14 cellular contexts compared by ENCODE assay signal in the genomic region with DNA sequence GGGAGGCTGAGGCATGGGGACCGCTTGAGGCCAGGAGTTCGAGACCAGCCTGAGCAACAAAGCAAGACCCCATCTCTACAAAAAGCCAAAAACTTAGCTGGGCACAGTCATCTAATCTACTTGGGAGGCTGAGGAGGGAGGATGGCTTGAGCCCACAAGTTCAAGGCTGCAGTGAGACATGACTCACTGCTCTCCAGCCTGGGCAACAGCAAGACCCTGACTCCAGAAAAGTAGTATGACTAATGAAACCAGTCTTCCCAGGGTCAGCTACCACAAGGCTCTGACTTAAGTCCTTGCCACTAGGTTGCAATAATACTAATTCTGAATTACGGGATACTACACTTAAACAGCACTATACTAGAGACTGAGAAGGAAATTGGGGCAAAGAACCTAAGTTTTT. TPM values are rescaled to one million over a fixed set of nuclear protein-coding genes. Genes with fewer than 3 reads are reported as not detected.
A peak's percentile ranks its signal among the peaks of the same experiment; 100 is the strongest.
DNase-seq lines count a peak whose midpoint lies in the region; ATAC-seq and TF ChIP-seq lines count a peak whose summit lies in the region.
"Had no signal": no experiment of that assay in that cellular context is flagged by ENCODE, and none has a peak within 500 bp of the region (broad histone marks: within the 10 kb centered on the region; RNA-seq: fewer than 3 reads in every experiment).

No MANE protein-coding gene starts in this region.

- POLR2A ChIA-PET in activated CD8-positive, alpha-beta T cell treated with anti-CD3 and anti-CD28 coated beads for 36 hours (lab: Charles Lee): no interaction called here
- POLR2A ChIA-PET in activated CD8-positive, alpha-beta T cell treated with anti-CD3 and anti-CD28 coated beads, Interleukin-2, amount 10 ng/mL, durations not matched to agents 7 days and 5 days (lab: Charles Lee): no interaction called here

- H3K36me3 ChIP-seq in Karpas-422 (ENCODE audit: insufficient read depth, low read length): peaks cover 31% of the 10 kb centered on the region

- CTCF ChIA-PET in activated CD8-positive, alpha-beta T cell treated with anti-CD3 and anti-CD28 coated beads for 36 hours (lab: Charles Lee): interaction anchor here (0.8 kb wide), 1 partner anchor 193 kb away, joined by 3 read pairs; no protein-coding TSS in a partner anchor
- CTCF ChIA-PET in activated CD8-positive, alpha-beta T cell treated with anti-CD3 and anti-CD28 coated beads, Interleukin-2, amount 10 ng/mL, durations not matched to agents 7 days and 5 days (lab: Charles Lee): no interaction called here

- peak overlapping the region; percentile 57 for H3K27ac Mint-ChIP-seq in activated CD8-positive, alpha-beta T cell treated with anti-CD3 and anti-CD28 coated beads for 36 hours
- no peak overlapping the region for H3K27ac Mint-ChIP-seq in activated CD8-positive, alpha-beta T cell treated with anti-CD3 and anti-CD28 coated beads, Interleukin-2, amount 10 ng/mL, durations not matched to agents 7 days and 5 days
- H3K27ac Mint-ChIP-seq in activated T-helper 2 cell treated with anti-CD3 and anti-CD28 coated beads, Interferon-gamma antibody, Interleukin-2, Interleukin-4, amounts not matched to agents 10 μg/mL and 5 μg/mL and 100 μg/mL, durations not matched to agents 14 hours and 24 hours and 36 hours: peak overlapping the region; percentile 55
- H3K27ac Mint-ChIP-seq: stimulated activated effector memory CD8-positive, alpha-beta T cell treated with anti-CD3 and anti-CD28 coated beads, Interleukin-12 subunit alpha, Interleukin-12 subunit beta, amount 100 ng/mL, for 72 hours had no signal

- intact Hi-C loops in activated CD8-positive, alpha-beta T cell treated with anti-CD3 and anti-CD28 coated beads for 36 hours (cut with micrococcal nuclease): no loop called here
- intact Hi-C loops in activated T-helper 2 cell treated with anti-CD3 and anti-CD28 coated beads, Interferon-gamma antibody, Interleukin-2, Interleukin-4, amounts not matched to agents 10 μg/mL and 5 μg/mL and 100 μg/mL, durations not matched to agents 14 hours and 24 hours and 36 hours (cut with micrococcal nuclease): loop anchor here (10.0 kb wide), 2 partner anchors 417 to 683 kb away; a partner anchor contains a TSS

- H3K36me3 Mint-ChIP-seq in activated CD8-positive, alpha-beta T cell treated with anti-CD3 and anti-CD28 coated beads for 36 hours (ENCODE audit: low read depth): peaks cover 63% of the 10 kb centered on the region
- peaks cover 63% of the 10 kb centered on the region for H3K36me3 Mint-ChIP-seq in activated CD8-positive, alpha-beta T cell treated with anti-CD3 and anti-CD28 coated beads, Interleukin-2, amount 10 ng/mL, durations not matched to agents 7 days and 5 days (ENCODE audit: low read depth)
- H3K36me3 Mint-ChIP-seq in activated T-helper 2 cell treated with anti-CD3 and anti-CD28 coated beads, Interferon-gamma antibody, Interleukin-2, Interleukin-4, amounts not matched to agents 10 μg/mL and 5 μg/mL and 100 μg/mL, durations not matched to agents 14 hours and 24 hours and 36 hours (ENCODE audit: low read depth): peaks cover 66% of the 10 kb centered on the region

- H3K9ac ChIP-seq in Karpas-422 (ENCODE audit: low read length): no peak overlapping the region

- H3K27me3 Mint-ChIP-seq in activated CD8-positive, alpha-beta T cell treated with anti-CD3 and anti-CD28 coated beads for 36 hours: no peaks in the 10 kb centered on the region
- H3K27me3 Mint-ChIP-seq in activated CD8-positive, alpha-beta T cell treated with anti-CD3 and anti-CD28 coated beads, Interleukin-2, amount 10 ng/mL, durations not matched to agents 7 days and 5 days (ENCODE audit: low read depth): no peaks in the 10 kb centered on the region
- H3K27me3 Mint-ChIP-seq in activated T-helper 2 cell treated with anti-CD3 and anti-CD28 coated beads, Interferon-gamma antibody, Interleukin-2, Interleukin-4, amounts not matched to agents 10 μg/mL and 5 μg/mL and 100 μg/mL, durations not matched to agents 14 hours and 24 hours and 36 hours (ENCODE audit: low read depth): no peaks in the 10 kb centered on the region

- no peaks in the 10 kb centered on the region for H3K9me2 ChIP-seq in Karpas-422 (replicated peaks; ENCODE audit: insufficient read depth, low read length)

- no peak overlapping the region for H3K4me3 Mint-ChIP-seq in activated CD8-positive, alpha-beta T cell treated with anti-CD3 and anti-CD28 coated beads for 36 hours
- H3K4me3 Mint-ChIP-seq in activated CD8-positive, alpha-beta T cell treated with anti-CD3 and anti-CD28 coated beads, Interleukin-2, amount 10 ng/mL, durations not matched to agents 7 days and 5 days: no peak overlapping the region
- H3K4me3 Mint-ChIP-seq in activated T-helper 2 cell treated with anti-CD3 and anti-CD28 coated beads, Interferon-gamma antibody, Interleukin-2, Interleukin-4, amounts not matched to agents 10 μg/mL and 5 μg/mL and 100 μg/mL, durations not matched to agents 14 hours and 24 hours and 36 hours (ENCODE audit: low read depth): no peak overlapping the region
- H3K4me3 Mint-ChIP-seq: stimulated activated effector memory CD8-positive, alpha-beta T cell treated with anti-CD3 and anti-CD28 coated beads, Interleukin-12 subunit alpha, Interleukin-12 subunit beta, amount 100 ng/mL, for 72 hours had no signal

- no peaks in the 10 kb centered on the region for H3K27me3 ChIP-seq in Karpas-422 (ENCODE audit: low read length)
- H3K27me3 ChIP-seq: vagina had no signal

- no peak for TF ChIP-seq CTCF in activated CD8-positive, alpha-beta T cell treated with anti-CD3 and anti-CD28 coated beads for 36 hours (IDR thresholded peaks at IDR 0.05)

- peaks cover 10% of the 10 kb centered on the region for H3K79me2 ChIP-seq in Karpas-422 (ENCODE audit: low read length)

- no peaks in the 10 kb centered on the region for H3K9me3 ChIP-seq in Karpas-422 (ENCODE audit: low read length)
- H3K9me3 ChIP-seq: psoas muscle, vagina had no signal

- no peak overlapping the region for H3K27ac ChIP-seq in Karpas-422 (ENCODE audit: low read length)
- H3K27ac ChIP-seq: psoas muscle, vagina had no signal

- H3K9me3 Mint-ChIP-seq in activated CD8-positive, alpha-beta T cell treated with anti-CD3 and anti-CD28 coated beads for 36 hours: no peaks in the 10 kb centered on the region
- H3K9me3 Mint-ChIP-seq in activated CD8-positive, alpha-beta T cell treated with anti-CD3 and anti-CD28 coated beads, Interleukin-2, amount 10 ng/mL, durations not matched to agents 7 days and 5 days (ENCODE audit: insufficient read depth): no peaks in the 10 kb centered on the region
- no peaks in the 10 kb centered on the region for H3K9me3 Mint-ChIP-seq in activated T-helper 2 cell treated with anti-CD3 and anti-CD28 coated beads, Interferon-gamma antibody, Interleukin-2, Interleukin-4, amounts not matched to agents 10 μg/mL and 5 μg/mL and 100 μg/mL, durations not matched to agents 14 hours and 24 hours and 36 hours
- H3K9me3 Mint-ChIP-seq: stimulated activated effector memory CD8-positive, alpha-beta T cell treated with anti-CD3 and anti-CD28 coated beads, Interleukin-12 subunit alpha, Interleukin-12 subunit beta, amount 100 ng/mL, for 72 hours had no signal

- peaks cover 46% of the 10 kb centered on the region for H3K4me1 ChIP-seq in Karpas-422 (ENCODE audit: low read length)

- no peak for DNase-seq in activated CD8-positive, alpha-beta T cell treated with anti-CD3 and anti-CD28 coated beads for 36 hours
- no peak for DNase-seq in activated CD8-positive, alpha-beta T cell treated with anti-CD3 and anti-CD28 coated beads, Interleukin-2, amount 10 ng/mL, durations not matched to agents 7 days and 5 days
- DNase-seq in Karpas-422: peak; percentile 61
- no peak for DNase-seq in activated T-helper 2 cell treated with anti-CD3 and anti-CD28 coated beads, Interferon-gamma antibody, Interleukin-2, Interleukin-4, amounts not matched to agents 10 μg/mL and 5 μg/mL and 100 μg/mL, durations not matched to agents 14 hours and 24 hours and 36 hours (ENCODE audit: low spot score)
- DNase-seq in kidney tubule cell (ENCODE audit: low spot score): peak; percentile 61
- DNase-seq in stimulated activated CD4-positive, alpha-beta T cell treated with anti-CD3 and anti-CD28 coated beads, Interleukin-4, amount 100 ng/mL, for 4 hours: no peak
- DNase-seq in effector CD4-positive, alpha-beta T cell: no peak
- no peak for DNase-seq in central memory CD4-positive, alpha-beta T cell
- DNase-seq: ACHN, NCI-H345, psoas muscle, T1000 had no signal

- no peaks in the 10 kb centered on the region for H4K20me1 ChIP-seq in Karpas-422 (ENCODE audit: insufficient read depth, low read depth, low read length)

- H2AFZ ChIP-seq in Karpas-422 (ENCODE audit: low read length): no peak overlapping the region

- H3K4me3 ChIP-seq in Karpas-422 (ENCODE audit: low read length): no peak overlapping the region
- H3K4me3 ChIP-seq: psoas muscle, vagina had no signal

- peaks cover 32% of the 10 kb centered on the region for H3K4me1 Mint-ChIP-seq in activated CD8-positive, alpha-beta T cell treated with anti-CD3 and anti-CD28 coated beads for 36 hours (ENCODE audit: low read depth)
- H3K4me1 Mint-ChIP-seq in activated CD8-positive, alpha-beta T cell treated with anti-CD3 and anti-CD28 coated beads, Interleukin-2, amount 10 ng/mL, durations not matched to agents 7 days and 5 days (ENCODE audit: low read depth): peaks cover 40% of the 10 kb centered on the region
- H3K4me1 Mint-ChIP-seq in activated T-helper 2 cell treated with anti-CD3 and anti-CD28 coated beads, Interferon-gamma antibody, Interleukin-2, Interleukin-4, amounts not matched to agents 10 μg/mL and 5 μg/mL and 100 μg/mL, durations not matched to agents 14 hours and 24 hours and 36 hours (ENCODE audit: low read depth): peaks cover 35% of the 10 kb centered on the region

- ATAC-seq in activated CD8-positive, alpha-beta T cell treated with anti-CD3 and anti-CD28 coated beads for 36 hours: no peak
- ATAC-seq in activated CD8-positive, alpha-beta T cell treated with anti-CD3 and anti-CD28 coated beads, Interleukin-2, amount 10 ng/mL, durations not matched to agents 7 days and 5 days: no peak
- ATAC-seq: psoas muscle; stimulated activated effector memory CD8-positive, alpha-beta T cell treated with anti-CD3 and anti-CD28 coated beads, Interleukin-12 subunit alpha, Interleukin-12 subunit beta, amount 100 ng/mL, for 72 hours had no signal

- no peak overlapping the region for H3K4me2 ChIP-seq in Karpas-422 (ENCODE audit: low read depth, low read length, poor library complexity, severe bottlenecking)

RNA-seq across cellular contexts. Expression of a gene that starts 33.1 kb away (rescaled TPM):
- under 1 TPM; 0.07 TPM for total RNA-seq in activated CD8-positive, alpha-beta T cell treated with anti-CD3 and anti-CD28 coated beads for 36 hours
- total RNA-seq in activated CD8-positive, alpha-beta T cell treated with anti-CD3 and anti-CD28 coated beads, Interleukin-2, amount 10 ng/mL, durations not matched to agents 7 days and 5 days: not detected
- total RNA-seq in Karpas-422 (2014; rRNA removed; shearing (Covaris generic); ENCODE audit: low replicate concordance): not detected in 2 replicates
- total RNA-seq in activated T-helper 2 cell treated with anti-CD3 and anti-CD28 coated beads, Interferon-gamma antibody, Interleukin-2, Interleukin-4, amounts not matched to agents 10 μg/mL and 5 μg/mL and 100 μg/mL, durations not matched to agents 14 hours and 24 hours and 36 hours: not detected in 2 replicates
- total RNA-seq: psoas muscle had no signal

RNA-seq across cellular contexts. Expression of a gene that starts 59.0 kb away (rescaled TPM):
- 1 to 10 TPM; 2.8 TPM for total RNA-seq in activated CD8-positive, alpha-beta T cell treated with anti-CD3 and anti-CD28 coated beads for 36 hours
- 1 to 10 TPM; 3.8 to 4.6 TPM for total RNA-seq in activated CD8-positive, alpha-beta T cell treated with anti-CD3 and anti-CD28 coated beads, Interleukin-2, amount 10 ng/mL, durations not matched to agents 7 days and 5 days
- total RNA-seq in Karpas-422 (2014; rRNA removed; shearing (Covaris generic); ENCODE audit: low replicate concordance): 8.8 and 14.5 TPM in 2 replicates
- total RNA-seq in activated T-helper 2 cell treated with anti-CD3 and anti-CD28 coated beads, Interferon-gamma antibody, Interleukin-2, Interleukin-4, amounts not matched to agents 10 μg/mL and 5 μg/mL and 100 μg/mL, durations not matched to agents 14 hours and 24 hours and 36 hours: 7.7 and 8.9 TPM in 2 replicates

Comparison
In these comparisons a context has a peak if more than half of its experiments do, and no peak if none do; other contexts are left out.
1. DNase-seq: peak in Karpas-422 (single experiment) and kidney tubule cell (single experiment); none in activated CD8-positive, alpha-beta T cell treated with anti-CD3 and anti-CD28 coated beads for 36 hours (single experiment), activated CD8-positive, alpha-beta T cell treated with anti-CD3 and anti-CD28 coated beads, Interleukin-2, amount 10 ng/mL, durations not matched to agents 7 days and 5 days (single experiment), activated T-helper 2 cell treated with anti-CD3 and anti-CD28 coated beads, Interferon-gamma antibody, Interleukin-2, Interleukin-4, amounts not matched to agents 10 μg/mL and 5 μg/mL and 100 μg/mL, durations not matched to agents 14 hours and 24 hours and 36 hours (single experiment), stimulated activated CD4-positive, alpha-beta T cell treated with anti-CD3 and anti-CD28 coated beads, Interleukin-4, amount 100 ng/mL, for 4 hours (0 of 2), effector CD4-positive, alpha-beta T cell (single experiment) and central memory CD4-positive, alpha-beta T cell (single experiment).